9 cellular contexts compared by ENCODE assay signal in genomic region chr22:37176464-37177061, GRCh38. TPM values are rescaled to one million over a fixed set of nuclear protein-coding genes. Genes with fewer than 3 reads are reported as not detected.
DNase-seq lines count a peak whose midpoint lies in the region; ATAC-seq, FAIRE-seq and TF ChIP-seq lines count a peak whose summit lies in the region.
"Had no signal": no experiment of that assay in that cellular context is flagged by ENCODE, and none has a peak within 500 bp of the region (broad histone marks: within the 10 kb centered on the region; RNA-seq: fewer than 3 reads in every experiment).

No MANE protein-coding gene starts in this region.

- POLR2A ChIA-PET in naive thymus-derived CD8-positive, alpha-beta T cell (lab: Charles Lee), result interaction anchor here (1.5 to 2.8 kb wide), 4 partner anchors 10 to 23 kb away, joined by 3 to 13 read pairs (median 10); partner anchors contain the start of gene C1QTNF6

- no peaks in the 10 kb centered on the region for H3K27me3 Mint-ChIP-seq in naive thymus-derived CD8-positive, alpha-beta T cell

- peak; percentile 62 for FAIRE-seq in endometrium (lab: Jason Lieb, UNC)
- FAIRE-seq: TTC549 had no signal

- H3K4me1 Mint-ChIP-seq in naive thymus-derived CD8-positive, alpha-beta T cell, result peaks cover 27 to 45% (median 38%) of the 10 kb centered on the region in 4 donors

- H3K9me3 Mint-ChIP-seq in naive thymus-derived CD8-positive, alpha-beta T cell, result no peaks in the 10 kb centered on the region

- H3K4me3 Mint-ChIP-seq in naive thymus-derived CD8-positive, alpha-beta T cell, result peak overlapping the region; percentile 47 to 85 (median 80)

- H3K27ac Mint-ChIP-seq in naive thymus-derived CD8-positive, alpha-beta T cell, result peak overlapping the region; percentile 57 to 96 (median 90)

- no peak overlapping the region for H3K4me3 ChIP-seq in NB4 (ENCODE audit: low read depth, low read length)

- no peak for TF ChIP-seq POLR2A in NB4 (IDR thresholded peaks at IDR 0.05; ENCODE audit: extremely low read depth, insufficient read length)

- TF ChIP-seq CTCF in NB4 (IDR thresholded peaks at IDR 0.05; ENCODE audit: low read depth, low read length), result no peak

- DNase-seq in AG08396 (ENCODE audit: low spot score) (peak; percentile 78), NB4 (ENCODE audit: low read depth) (peak; percentile 47), SW480 (ENCODE audit: low spot score) (no peak)
- DNase-seq in naive thymus-derived CD8-positive, alpha-beta T cell, result peak in 2 of 10 donors; percentile 36 to 58

- H3K36me3 Mint-ChIP-seq in naive thymus-derived CD8-positive, alpha-beta T cell, result peaks cover 0 to 2% (median 0%) of the 10 kb centered on the region in 3 donors

- ATAC-seq in naive thymus-derived CD8-positive, alpha-beta T cell, result peak; percentile 63 to 78
- ATAC-seq in GM19035 (IDR thresholded peaks at IDR 0.05; ENCODE audit: unreplicated experiment) (no peak), HG03439 (IDR thresholded peaks at IDR 0.05; ENCODE audit: unreplicated experiment) (no peak), GM19351 (IDR thresholded peaks at IDR 0.05; ENCODE audit: unreplicated experiment) (no peak)

RNA-seq across cellular contexts. Expression of gene C1QTNF6, which starts 11.5 kb away (rescaled TPM):
- 10 to 100 TPM; 24.6 to 25.7 TPM for total RNA-seq in naive thymus-derived CD8-positive, alpha-beta T cell
- 1 to 10 TPM in 2 of 3 donors, under 1 TPM in 1; 0.68 to 4.0 (median 1.7) TPM for polyA plus RNA-seq in naive thymus-derived CD8-positive, alpha-beta T cell

RNA-seq across cellular contexts. Expression of gene IL2RB, which starts 26.8 kb away (rescaled TPM):
- total RNA-seq in naive thymus-derived CD8-positive, alpha-beta T cell, result 10 to 100 TPM; 31.1 to 34.2 TPM
- 100 to 1,000 TPM in 1 of 3 donors, 10 to 100 TPM in 2; 74.9 to 113 (median 81.1) TPM for polyA plus RNA-seq in naive thymus-derived CD8-positive, alpha-beta T cell

RNA-seq across cellular contexts. Expression of gene SSTR3, which starts 35.7 kb away (rescaled TPM):
- total RNA-seq in naive thymus-derived CD8-positive, alpha-beta T cell, result 10 to 100 TPM; 13.5 to 13.7 TPM
- polyA plus RNA-seq in naive thymus-derived CD8-positive, alpha-beta T cell, result 1 to 10 TPM; 2.9 to 7.3 (median 4.2) TPM

Comparison
In these comparisons a context has a peak if more than half of its experiments do, and no peak if none do; other contexts are left out.
1. ATAC-seq: peak in naive thymus-derived CD8-positive, alpha-beta T cell (2 of 2); none in GM19035 (single experiment), HG03439 (single experiment) and GM19351 (single experiment).